Comparison of ENCODE assay signal across 28 cellular contexts in the genomic region with DNA sequence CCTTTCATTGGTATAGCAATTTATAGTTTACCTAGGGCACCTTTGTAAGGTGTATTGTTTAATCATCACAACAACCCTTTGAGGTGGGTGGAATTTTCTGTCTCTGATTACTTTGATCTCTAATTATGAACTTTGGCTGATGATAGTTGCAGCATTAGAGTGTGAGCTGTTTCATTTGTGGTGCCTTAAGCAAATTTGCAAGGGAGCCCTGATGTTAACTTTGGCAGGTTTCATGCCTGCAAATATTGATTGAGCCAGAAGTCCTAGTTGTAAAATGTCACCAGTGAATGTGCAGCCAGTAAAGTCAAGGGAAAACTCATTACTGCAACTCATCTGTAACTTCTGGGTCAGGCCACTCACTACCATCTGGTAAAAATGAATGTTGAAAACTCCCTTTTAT.
"Had no signal": no experiment of that assay in that cellular context is flagged by ENCODE, and none has a peak within 500 bp of the region (broad histone marks: within the 10 kb centered on the region; RNA-seq: fewer than 3 reads in every experiment).

No MANE protein-coding gene starts in this region.

- H3K36me3 ChIP-seq: ascending aorta, lower lobe of right lung, sigmoid colon had no signal

- H3K4me3 ChIP-seq: ascending aorta, lower lobe of right lung, sigmoid colon had no signal

- H3K27me3 ChIP-seq: ascending aorta, sigmoid colon had no signal

- H3K27me3 Mint-ChIP-seq: activated naive CD4-positive, alpha-beta T cell treated with anti-CD3 and anti-CD28 coated beads, Interleukin-2, amount 10 ng/mL, durations not matched to agents 7 days and 5 days; activated naive CD8-positive, alpha-beta T cell treated with anti-CD3 and anti-CD28 coated beads, Interleukin-2, amount 10 ng/mL, durations not matched to agents 7 days and 5 days; brain; natural killer cell treated with Interleukin-12 subunit alpha and Interleukin-12 subunit beta and Interleukin-15 and Interleukin-18, amount 100 ng/mL, for 72 hours; stimulated activated naive CD8-positive, alpha-beta T cell treated with anti-CD3 and anti-CD28 coated beads, Interleukin-15, Interleukin-2, amounts not matched to agents 100 ng/mL and 50 ng/mL, for 24 hours; T-cell; type B pancreatic cell had no signal

- FAIRE-seq: kidney, small intestine had no signal

- H3K9me3 ChIP-seq: ascending aorta, lower lobe of right lung, sigmoid colon had no signal

- H3K4me3 Mint-ChIP-seq: activated naive CD4-positive, alpha-beta T cell treated with anti-CD3 and anti-CD28 coated beads, Interleukin-2, amount 10 ng/mL, durations not matched to agents 7 days and 5 days; activated naive CD8-positive, alpha-beta T cell treated with anti-CD3 and anti-CD28 coated beads, Interleukin-2, amount 10 ng/mL, durations not matched to agents 7 days and 5 days; brain; natural killer cell treated with Interleukin-12 subunit alpha and Interleukin-12 subunit beta and Interleukin-15 and Interleukin-18, amount 100 ng/mL, for 72 hours; stimulated activated effector memory CD8-positive, alpha-beta T cell treated with anti-CD3 and anti-CD28 coated beads, Interleukin-12 subunit alpha, Interleukin-12 subunit beta, amount 100 ng/mL, for 72 hours; stimulated activated naive CD8-positive, alpha-beta T cell treated with anti-CD3 and anti-CD28 coated beads, Interleukin-15, Interleukin-2, amounts not matched to agents 100 ng/mL and 50 ng/mL, for 24 hours; T-cell; type B pancreatic cell had no signal

- H3K27ac Mint-ChIP-seq: activated naive CD4-positive, alpha-beta T cell treated with anti-CD3 and anti-CD28 coated beads, Interleukin-2, amount 10 ng/mL, durations not matched to agents 7 days and 5 days; activated naive CD8-positive, alpha-beta T cell treated with anti-CD3 and anti-CD28 coated beads, Interleukin-2, amount 10 ng/mL, durations not matched to agents 7 days and 5 days; natural killer cell treated with Interleukin-12 subunit alpha and Interleukin-12 subunit beta and Interleukin-15 and Interleukin-18, amount 100 ng/mL, for 72 hours; stimulated activated effector memory CD8-positive, alpha-beta T cell treated with anti-CD3 and anti-CD28 coated beads, Interleukin-12 subunit alpha, Interleukin-12 subunit beta, amount 100 ng/mL, for 72 hours; stimulated activated naive CD8-positive, alpha-beta T cell treated with anti-CD3 and anti-CD28 coated beads, Interleukin-15, Interleukin-2, amounts not matched to agents 100 ng/mL and 50 ng/mL, for 24 hours; T-cell; type B pancreatic cell had no signal

- H3K4me1 ChIP-seq: ascending aorta had no signal

- DNase-seq: activated CD4-positive, alpha-beta T cell treated with anti-CD3 and anti-CD28 coated beads for 4 hours; activated CD4-positive, alpha-beta T cell treated with anti-CD3 and anti-CD28 coated beads, Interleukin-2, amount 50 U/mL, for 48 hours; activated CD8-positive, alpha-beta memory T cell treated with anti-CD3 and anti-CD28 coated beads, Interleukin-2, amount 50 U/mL, for 4 hours; activated gamma-delta T cell; activated naive CD4-positive, alpha-beta T cell treated with anti-CD3 and anti-CD28 coated beads, Interleukin-2, amount 10 ng/mL, durations not matched to agents 7 days and 5 days; activated naive CD8-positive, alpha-beta T cell treated with anti-CD3 and anti-CD28 coated beads, Interleukin-2, amount 10 ng/mL, durations not matched to agents 7 days and 5 days; activated T-cell treated with anti-CD3 and anti-CD28 coated beads, Interleukin-2, amount 50 U/mL, for 1 hour; cortex of kidney; foreskin fibroblast; head of caudate nucleus; hippocampal formation; kidney; lower lobe of right lung; mesenchymal stem cell; posterior cingulate gyrus; retina; sigmoid colon; small intestine; stimulated activated CD4-positive, alpha-beta T cell treated with anti-CD3 and anti-CD28 coated beads, Interleukin-4, amount 100 ng/mL, for 24 hours; substantia nigra; T-cell had no signal

- H3K4me1 Mint-ChIP-seq: activated naive CD4-positive, alpha-beta T cell treated with anti-CD3 and anti-CD28 coated beads, Interleukin-2, amount 10 ng/mL, durations not matched to agents 7 days and 5 days had no signal

- H3K36me3 Mint-ChIP-seq: stimulated activated effector memory CD8-positive, alpha-beta T cell treated with anti-CD3 and anti-CD28 coated beads, Interleukin-12 subunit alpha, Interleukin-12 subunit beta, amount 100 ng/mL, for 72 hours had no signal

- ATAC-seq: esophagus mucosa; lower lobe of right lung; natural killer cell treated with Interleukin-12 subunit alpha and Interleukin-12 subunit beta and Interleukin-15 and Interleukin-18, amount 100 ng/mL, for 72 hours; stimulated activated effector memory CD8-positive, alpha-beta T cell treated with anti-CD3 and anti-CD28 coated beads, Interleukin-12 subunit alpha, Interleukin-12 subunit beta, amount 100 ng/mL, for 72 hours; T-cell had no signal

- H3K27ac ChIP-seq: ascending aorta, lower lobe of right lung, sigmoid colon had no signal
